ENCODE assay signal across 1 cellular context in genomic region chr2:241730679-241731293, GRCh38.
TF ChIP-seq lines count a peak whose summit lies in the region.

No MANE protein-coding gene starts in this region.

TF ChIP-seq in K562, 482 proteins besides CTCF, POLR2A, EP300 and RAD21 (continues in another document):
- no peak for TF ChIP-seq FOXK1 (CRISPR knock-in tag; IDR thresholded peaks at IDR 0.05; ENCODE audit: borderline replicate concordance)
- no peak for TF ChIP-seq PHB (CRISPR knock-in tag; IDR thresholded peaks at IDR 0.05)
- TF ChIP-seq GATAD2A (IDR thresholded peaks at IDR 0.05): no peak
- no peak for TF ChIP-seq ZNF146 (CRISPR knock-in tag; IDR thresholded peaks at IDR 0.05; ENCODE audit: unreplicated experiment)
- TF ChIP-seq ZMIZ1 (IDR thresholded peaks at IDR 0.05; ENCODE audit: low read depth in 2 of 2, low read length in 2 of 2): no peak
- no peak for TF ChIP-seq HMG20A (CRISPR knock-in tag; conservative IDR thresholded peaks at IDR 0.05)
- no peak for TF ChIP-seq SREBF2 (CRISPR knock-in tag; IDR thresholded peaks at IDR 0.05)
- TF ChIP-seq HDAC2 (IDR thresholded peaks at IDR 0.05): peak; percentile 67
- no peak for TF ChIP-seq ZNF41 (CRISPR knock-in tag; conservative IDR thresholded peaks at IDR 0.05)
- TF ChIP-seq KLF10 (CRISPR knock-in tag; IDR thresholded peaks at IDR 0.05): no peak
- no peak for TF ChIP-seq SIRT6 (IDR thresholded peaks at IDR 0.05; ENCODE audit: low read depth, low read length)
- no peak for TF ChIP-seq ZBTB33 (CRISPR knock-in tag; IDR thresholded peaks at IDR 0.05)
- TF ChIP-seq KLF13 (tag; IDR thresholded peaks at IDR 0.05; ENCODE audit: borderline replicate concordance, low read depth): no peak
- TF ChIP-seq NFATC3 (IDR thresholded peaks at IDR 0.05): no peak
- no peak for TF ChIP-seq ZNF408 (CRISPR knock-in tag; IDR thresholded peaks at IDR 0.05; ENCODE audit: low read depth)
- TF ChIP-seq, protein P1, sequence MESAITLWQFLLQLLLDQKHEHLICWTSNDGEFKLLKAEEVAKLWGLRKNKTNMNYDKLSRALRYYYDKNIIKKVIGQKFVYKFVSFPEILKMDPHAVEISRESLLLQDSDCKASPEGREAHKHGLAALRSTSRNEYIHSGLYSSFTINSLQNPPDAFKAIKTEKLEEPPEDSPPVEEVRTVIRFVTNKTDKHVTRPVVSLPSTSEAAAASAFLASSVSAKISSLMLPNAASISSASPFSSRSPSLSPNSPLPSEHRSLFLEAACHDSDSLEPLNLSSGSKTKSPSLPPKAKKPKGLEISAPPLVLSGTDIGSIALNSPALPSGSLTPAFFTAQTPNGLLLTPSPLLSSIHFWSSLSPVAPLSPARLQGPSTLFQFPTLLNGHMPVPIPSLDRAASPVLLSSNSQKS (CRISPR knock-in tag; IDR thresholded peaks at IDR 0.05): no peak
- no peak for TF ChIP-seq TEAD1 (CRISPR knock-in tag; IDR thresholded peaks at IDR 0.05)
- 0 out of 2 replicates have a peak, but pooled peaks have one; percentile 10 for TF ChIP-seq KLF16 (IDR thresholded peaks at IDR 0.05)
- TF ChIP-seq MCM3 (IDR thresholded peaks at IDR 0.05): no peak
- no peak for TF ChIP-seq DIDO1 (tag; IDR thresholded peaks at IDR 0.05; ENCODE audit: low read depth)
- TF ChIP-seq RUNX1 (IDR thresholded peaks at IDR 0.05; ENCODE audit: low read depth): no peak
- no peak for TF ChIP-seq STAT5B (CRISPR knock-in tag; IDR thresholded peaks at IDR 0.05)
- TF ChIP-seq SOX6 (IDR thresholded peaks at IDR 0.05): peak; percentile 62; the same call in 1 of the 2 replicates
- TF ChIP-seq HDAC1 (IDR thresholded peaks at IDR 0.05): peak in 1 of 2 experiments; percentile 75; a peak in 2 of 4 replicates
- no peak for TF ChIP-seq CHD4 (IDR thresholded peaks at IDR 0.05; ENCODE audit: insufficient read depth, insufficient replicate concordance, low read depth, low read length, poor library complexity, severe bottlenecking)
- TF ChIP-seq, protein P2, sequence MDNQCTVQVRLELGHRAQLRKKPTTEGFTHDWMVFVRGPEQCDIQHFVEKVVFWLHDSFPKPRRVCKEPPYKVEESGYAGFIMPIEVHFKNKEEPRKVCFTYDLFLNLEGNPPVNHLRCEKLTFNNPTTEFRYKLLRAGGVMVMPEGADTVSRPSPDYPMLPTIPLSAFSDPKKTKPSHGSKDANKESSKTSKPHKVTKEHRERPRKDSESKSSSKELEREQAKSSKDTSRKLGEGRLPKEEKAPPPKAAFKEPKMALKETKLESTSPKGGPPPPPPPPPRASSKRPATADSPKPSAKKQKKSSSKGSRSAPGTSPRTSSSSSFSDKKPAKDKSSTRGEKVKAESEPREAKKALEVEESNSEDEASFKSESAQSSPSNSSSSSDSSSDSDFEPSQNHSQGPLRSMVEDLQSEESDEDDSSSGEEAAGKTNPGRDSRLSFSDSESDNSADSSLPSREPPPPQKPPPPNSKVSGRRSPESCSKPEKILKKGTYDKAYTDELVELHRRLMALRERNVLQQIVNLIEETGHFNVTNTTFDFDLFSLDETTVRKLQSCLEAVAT (IDR thresholded peaks at IDR 0.05): no peak
- TF ChIP-seq LEF1 (IDR thresholded peaks at IDR 0.05): peak; percentile 36; the same call in 1 of the 2 replicates
- no peak for TF ChIP-seq ZNF707 (CRISPR knock-in tag; conservative IDR thresholded peaks at IDR 0.05)
- peak; percentile 75 for TF ChIP-seq CBFA2T3 (IDR thresholded peaks at IDR 0.05)
- peak; percentile 60 for TF ChIP-seq TCF3 (CRISPR knock-in tag; IDR thresholded peaks at IDR 0.05)
- TF ChIP-seq KDM1A (IDR thresholded peaks at IDR 0.05): peak; percentile 93 to 95
- no peak for TF ChIP-seq NFE2 (IDR thresholded peaks at IDR 0.05; ENCODE audit: low read depth)
- no peak for TF ChIP-seq MCM7 (IDR thresholded peaks at IDR 0.05)
- no peak for TF ChIP-seq E2F8 (IDR thresholded peaks at IDR 0.05; ENCODE audit: low read depth, partially characterized antibody)
- no peak for TF ChIP-seq FOXP1 (CRISPR knock-in tag; IDR thresholded peaks at IDR 0.05)
- no peak for TF ChIP-seq ARNT (IDR thresholded peaks at IDR 0.05)
- no peak for TF ChIP-seq SMARCA5 (IDR thresholded peaks at IDR 0.05)
- no peak for TF ChIP-seq NFXL1 (CRISPR knock-in tag; IDR thresholded peaks at IDR 0.05)
- TF ChIP-seq ZNF23 (CRISPR knock-in tag; IDR thresholded peaks at IDR 0.05): no peak
- TF ChIP-seq PREB (CRISPR knock-in tag; IDR thresholded peaks at IDR 0.05): no peak
- TF ChIP-seq ZBTB12 (CRISPR knock-in tag; IDR thresholded peaks at IDR 0.05): no peak
- TF ChIP-seq GTF2E2 (tag; IDR thresholded peaks at IDR 0.05): no peak
- TF ChIP-seq ZKSCAN8 (CRISPR knock-in tag; IDR thresholded peaks at IDR 0.05): no peak
- TF ChIP-seq ZNF696 (CRISPR knock-in tag; conservative IDR thresholded peaks at IDR 0.05): no peak
- TF ChIP-seq ZNF609 (CRISPR knock-in tag; IDR thresholded peaks at IDR 0.05; ENCODE audit: borderline replicate concordance): no peak
- no peak for TF ChIP-seq MEF2D (tag; conservative IDR thresholded peaks at IDR 0.05; ENCODE audit: low read depth)
- peak in 1 of 2 experiments; percentile 38; a peak in 2 of 4 replicates for TF ChIP-seq TBL1XR1 (IDR thresholded peaks at IDR 0.05; ENCODE audit: low read length in 2 of 2)
- TF ChIP-seq SUPT5H (IDR thresholded peaks at IDR 0.05): no peak
- TF ChIP-seq KAT8 (IDR thresholded peaks at IDR 0.05; ENCODE audit: low read depth): no peak
- TF ChIP-seq RCOR1 (IDR thresholded peaks at IDR 0.05; ENCODE audit: borderline replicate concordance in 1 of 2, low read depth in 2 of 2, low read length in 2 of 2): peak; percentile 73 to 98
